In genomic region chr15:39788108-39788507, GRCh38 we compare ENCODE assay signal across 12 cellular contexts. TPM values are rescaled to one million over a fixed set of nuclear protein-coding genes. Genes with fewer than 3 reads are reported as not detected.
A peak's percentile ranks its signal among the peaks of the same experiment; 100 is the strongest.
DNase-seq lines count a peak whose midpoint lies in the region; ATAC-seq, FAIRE-seq and TF ChIP-seq lines count a peak whose summit lies in the region.
"Had no signal": no experiment of that assay in that cellular context is flagged by ENCODE, and none has a peak within 500 bp of the region (broad histone marks: within the 10 kb centered on the region; RNA-seq: fewer than 3 reads in every experiment).

No MANE protein-coding gene starts in this region.

- ATAC-seq in left lung (no peak), HG03280 (IDR thresholded peaks at IDR 0.05; ENCODE audit: unreplicated experiment) (no peak)

- H3K4me1 ChIP-seq in astrocyte (ENCODE audit: insufficient read depth, low read length) (peaks cover 39% of the 10 kb centered on the region), left lung (peaks cover 13 to 29% of the 10 kb centered on the region in 2 donors)

- H3K9me3 ChIP-seq in astrocyte (ENCODE audit: insufficient read depth, low read depth, low read length) = no peaks in the 10 kb centered on the region
- no peaks in the 10 kb centered on the region for H3K9me3 ChIP-seq in left lung

- peak overlapping the region; percentile 20 for H3K4me2 ChIP-seq in astrocyte (ENCODE audit: low read length)

- H3K27me3 ChIP-seq in astrocyte (ENCODE audit: insufficient read depth, low read length) = no peaks in the 10 kb centered on the region
- no peaks in the 10 kb centered on the region for H3K27me3 ChIP-seq in left lung

- H3K27me3 Mint-ChIP-seq in HFFc6 (ENCODE audit: insufficient read depth) (peaks cover 6% of the 10 kb centered on the region; the same call in 1 of the 2 replicates), astrocyte (ENCODE audit: low read depth, unreplicated experiment) (no peaks in the 10 kb centered on the region), progenitor cell of endocrine pancreas (no peaks in the 10 kb centered on the region), Calu3 (ENCODE audit: unreplicated experiment) (no peaks in the 10 kb centered on the region)

- no peak overlapping the region for H3K9ac ChIP-seq in astrocyte (ENCODE audit: low read length)

- H3K79me2 ChIP-seq in astrocyte (ENCODE audit: insufficient read depth, low read length) = peaks cover 19% of the 10 kb centered on the region

- H3K4me3 ChIP-seq in astrocyte (ENCODE audit: insufficient read depth, low read depth, low read length) (no peak overlapping the region), left lung (no peak overlapping the region)

- no peak for TF ChIP-seq CTCF in HFFc6 (IDR thresholded peaks at IDR 0.05)
- TF ChIP-seq CTCF in astrocyte (IDR thresholded peaks at IDR 0.05; ENCODE audit: insufficient read depth, low read depth, low read length) = no peak
- no peak for TF ChIP-seq CTCF in progenitor cell of endocrine pancreas (IDR thresholded peaks at IDR 0.05; ENCODE audit: unreplicated experiment)
- TF ChIP-seq CTCF in Calu3 (IDR thresholded peaks at IDR 0.05; ENCODE audit: unreplicated experiment) = no peak
- no peak for TF ChIP-seq CTCF in left lung (IDR thresholded peaks at IDR 0.05)

- FAIRE-seq in astrocyte (lab: Jason Lieb, UNC) = no peak

- H3K4me3 Mint-ChIP-seq in HFFc6 = peak overlapping the region; percentile 3; the same call in 1 of the 2 replicates
- H3K4me3 Mint-ChIP-seq in astrocyte (ENCODE audit: unreplicated experiment) = no peak overlapping the region
- H3K4me3 Mint-ChIP-seq in progenitor cell of endocrine pancreas (ENCODE audit: low read depth) = no peak overlapping the region
- H3K4me3 Mint-ChIP-seq in Calu3 (ENCODE audit: low read depth, unreplicated experiment) = no peak overlapping the region

- H3K36me3 ChIP-seq in astrocyte (ENCODE audit: insufficient read depth, low read length) (no peaks in the 10 kb centered on the region), left lung (no peaks in the 10 kb centered on the region)

- CTCF ChIA-PET in Calu3 (lab: Charles Lee) = interaction anchor here (0.6 kb wide), 1 partner anchor 82 kb away, joined by 4 read pairs; no protein-coding TSS in a partner anchor

- BruUV-seq in Calu3 (replicated peaks; lab: Mats Ljungman, UMichigan) = no TSS peak

- H3K27ac Mint-ChIP-seq in HFFc6 = peak overlapping the region; percentile 76
- peak overlapping the region; percentile 43 for H3K27ac Mint-ChIP-seq in astrocyte (ENCODE audit: unreplicated experiment)
- H3K27ac Mint-ChIP-seq in progenitor cell of endocrine pancreas = peak overlapping the region; percentile 60
- H3K27ac Mint-ChIP-seq in Calu3 (ENCODE audit: unreplicated experiment) = no peak overlapping the region

- H3K36me3 Mint-ChIP-seq in HFFc6 (ENCODE audit: low read depth) = peaks cover 5% of the 10 kb centered on the region; the same call in 1 of the 2 replicates
- no peaks in the 10 kb centered on the region for H3K36me3 Mint-ChIP-seq in astrocyte (ENCODE audit: low read depth, unreplicated experiment)
- no peaks in the 10 kb centered on the region for H3K36me3 Mint-ChIP-seq in progenitor cell of endocrine pancreas (ENCODE audit: insufficient read depth)
- peaks cover 10% of the 10 kb centered on the region for H3K36me3 Mint-ChIP-seq in Calu3 (ENCODE audit: insufficient read depth, unreplicated experiment)

- no peak overlapping the region for H2AFZ ChIP-seq in astrocyte (ENCODE audit: low read depth, low read length)

- peaks cover 12% of the 10 kb centered on the region for H4K20me1 ChIP-seq in astrocyte (ENCODE audit: insufficient read depth, low read length)

- H3K27ac ChIP-seq in astrocyte (ENCODE audit: low read depth, low read length) (no peak overlapping the region), left lung (no peak overlapping the region)

- H3K4me1 Mint-ChIP-seq in HFFc6 (ENCODE audit: low read depth) (peaks cover 85% of the 10 kb centered on the region), astrocyte (ENCODE audit: low read depth, unreplicated experiment) (peaks cover 37% of the 10 kb centered on the region), progenitor cell of endocrine pancreas (ENCODE audit: low read depth) (peaks cover 37% of the 10 kb centered on the region), Calu3 (ENCODE audit: low read depth, unreplicated experiment) (peaks cover 11% of the 10 kb centered on the region)

- intact Hi-C loops in Calu3 (cut with micrococcal nuclease; ENCODE audit: unreplicated experiment) = loop anchor here (5.0 to 10.0 kb wide), 3 partner anchors 89 to 187 kb away; partner anchors contain the start of gene EIF2AK4
- intact Hi-C loops in left lung (cut with DNase I) = no loop called here

- H3K9me3 Mint-ChIP-seq in HFFc6 = no peaks in the 10 kb centered on the region
- H3K9me3 Mint-ChIP-seq in astrocyte (ENCODE audit: unreplicated experiment) = no peaks in the 10 kb centered on the region
- no peaks in the 10 kb centered on the region for H3K9me3 Mint-ChIP-seq in progenitor cell of endocrine pancreas (ENCODE audit: low read depth)
- H3K9me3 Mint-ChIP-seq in Calu3 (ENCODE audit: low read depth, unreplicated experiment) = no peaks in the 10 kb centered on the region

- DNase-seq in activated CD4-positive, alpha-beta T cell treated with anti-CD3 and anti-CD28 coated beads, Interleukin-2, amount 50 U/mL, for 48 hours = peak; percentile 10 to 19
- DNase-seq in activated CD4-positive, alpha-beta T cell treated with anti-CD3 and anti-CD28 coated beads, Interleukin-2, amount 50 U/mL, for 1 hour = no peak
- DNase-seq in HFFc6 (no peak), astrocyte (ENCODE audit: low read depth) (peak; percentile 43), progenitor cell of endocrine pancreas (ENCODE audit: low spot score, unreplicated experiment) (no peak), Calu3 (no peak), left lung (no peak)
- DNase-seq: cortex of kidney; DND-41; NCI-H1930; stimulated activated CD4-positive, alpha-beta T cell treated with anti-CD3 and anti-CD28 coated beads, Interleukin-4, amount 100 ng/mL, for 1 hour had no signal

RNA-seq across cellular contexts. Expression of gene FSIP1, which starts 5.5 kb away (rescaled TPM):
- total RNA-seq in HFFc6 (2021; fragmentation: NEBNext Ultra II Directional; extraction: Animal tissue kit (Norgen Biotek cat#: 25700)) = 1 to 10 TPM; 1.2 to 2.0 (median 1.3) TPM
- 0.77 and 0.84 TPM in 2 replicates for total RNA-seq in astrocyte
- total RNA-seq in progenitor cell of endocrine pancreas = 1.6 and 2.5 TPM in 2 replicates
- total RNA-seq in Calu3 (2022) = 0.27 and 0.28 TPM in 2 replicates
- total RNA-seq in left lung = under 1 TPM; 0.38 to 0.81 TPM

Comparison
In these comparisons a context has a peak if more than half of its experiments do, and no peak if none do; other contexts are left out.
1. DNase-seq: peak in activated CD4-positive, alpha-beta T cell treated with anti-CD3 and anti-CD28 coated beads, Interleukin-2, amount 50 U/mL, for 48 hours (2 of 2) and astrocyte (single experiment); none in activated CD4-positive, alpha-beta T cell treated with anti-CD3 and anti-CD28 coated beads, Interleukin-2, amount 50 U/mL, for 1 hour (single experiment), HFFc6 (single experiment), progenitor cell of endocrine pancreas (single experiment), Calu3 (single experiment) and left lung (0 of 2).